29 cellular contexts compared by ENCODE assay signal in the genomic region with DNA sequence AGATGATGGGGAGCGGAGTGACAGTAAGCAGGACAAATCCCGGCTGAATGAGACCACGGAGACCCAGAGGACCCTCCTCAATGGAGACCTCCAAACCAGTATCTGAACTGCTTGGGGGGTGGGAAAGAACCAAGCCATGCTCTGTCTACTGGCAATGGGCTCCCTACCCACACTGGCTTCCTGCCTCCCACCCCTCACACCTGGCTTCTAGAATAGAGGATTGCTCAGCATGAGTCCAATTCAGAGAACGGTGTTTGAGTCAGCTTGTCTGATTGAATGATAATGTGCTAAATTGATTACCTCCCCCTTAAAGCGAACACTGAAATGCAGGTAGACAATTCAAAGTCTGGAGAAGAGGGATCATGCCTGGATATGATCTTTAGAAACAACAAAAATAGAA. TPM values are rescaled to one million over a fixed set of nuclear protein-coding genes. Genes with fewer than 3 reads are reported as not detected.
"Had no signal": no experiment of that assay in that cellular context is flagged by ENCODE, and none has a peak within 500 bp of the region (broad histone marks: within the 10 kb centered on the region; RNA-seq: fewer than 3 reads in every experiment).

No MANE protein-coding gene starts in this region.

- H3K9me3 Mint-ChIP-seq: activated CD8-positive, alpha-beta T cell treated with anti-CD3 and anti-CD28 coated beads for 36 hours; activated naive CD8-positive, alpha-beta T cell treated with anti-CD3 and anti-CD28 coated beads for 36 hours; activated T-helper 17 cell treated with anti-CD3 and anti-CD28 coated beads, Interleukin-2, amount 50 U/mL, for 72 hours; central memory CD8-positive, alpha-beta T cell had no signal

- H3K4me3 ChIP-seq: ascending aorta, cardiac muscle cell, K562, SJCRH30, SK-N-MC had no signal

- H3K27ac Mint-ChIP-seq: activated CD4-positive, alpha-beta T cell treated with anti-CD3 and anti-CD28 coated beads, Interleukin-2, amount 10 ng/mL, durations not matched to agents 24 days and 14 days; activated CD8-positive, alpha-beta T cell treated with anti-CD3 and anti-CD28 coated beads for 36 hours; activated naive CD8-positive, alpha-beta T cell treated with anti-CD3 and anti-CD28 coated beads for 36 hours; activated T-cell treated with anti-CD3 and anti-CD28 coated beads, Interleukin-2, amount 50 U/mL, for 72 hours; activated T-helper 17 cell treated with anti-CD3 and anti-CD28 coated beads, Interleukin-2, amount 50 U/mL, for 72 hours had no signal

- H3K36me3 ChIP-seq: ascending aorta, cardiac muscle cell, SJCRH30 had no signal

- FAIRE-seq: K562 had no signal

- H3K27me3 ChIP-seq: ascending aorta had no signal

- DNase-seq: activated CD4-positive, alpha-beta T cell treated with anti-CD3 and anti-CD28 coated beads, Interleukin-2, amount 10 ng/mL, durations not matched to agents 24 days and 14 days; activated CD4-positive, alpha-beta T cell treated with anti-CD3 and anti-CD28 coated beads, Interleukin-2, amount 50 U/mL, for 4 hours; activated CD8-positive, alpha-beta T cell treated with anti-CD3 and anti-CD28 coated beads for 36 hours; activated effector memory CD4-positive, alpha-beta T cell treated with anti-CD3 and anti-CD28 coated beads, Interleukin-2, amount 50 U/mL, for 16 hours; activated naive CD4-positive, alpha-beta T cell; activated naive CD4-positive, alpha-beta T cell treated with anti-CD3 and anti-CD28 coated beads, Interleukin-2, amount 50 U/mL, for 16 hours; activated naive CD8-positive, alpha-beta T cell treated with anti-CD3 and anti-CD28 coated beads for 36 hours; activated T-cell treated with anti-CD3 and anti-CD28 coated beads, Interleukin-2, amount 50 U/mL, for 1 hour; activated T-cell treated with anti-CD3 and anti-CD28 coated beads, Interleukin-2, amount 50 U/mL, for 72 hours; amniotic stem cell; NCI-H1048; NCI-H1105 treated with DMSO at 0.1 percent for 48 hours; NCI-H1694; NCI-H1930; NCI-H2081 treated with DMSO at 0.1 percent for 48 hours; NCI-H446; NCI-H524; SHP77; SJCRH30; T1000; WERI-Rb-1 had no signal

- H3K4me3 Mint-ChIP-seq: activated CD4-positive, alpha-beta T cell treated with anti-CD3 and anti-CD28 coated beads, Interleukin-2, amount 10 ng/mL, durations not matched to agents 24 days and 14 days; activated CD8-positive, alpha-beta T cell treated with anti-CD3 and anti-CD28 coated beads for 36 hours; activated naive CD8-positive, alpha-beta T cell treated with anti-CD3 and anti-CD28 coated beads for 36 hours; activated T-cell treated with anti-CD3 and anti-CD28 coated beads, Interleukin-2, amount 50 U/mL, for 72 hours; activated T-helper 17 cell treated with anti-CD3 and anti-CD28 coated beads, Interleukin-2, amount 50 U/mL, for 72 hours; central memory CD8-positive, alpha-beta T cell had no signal

- H3K27ac ChIP-seq: ascending aorta, cardiac muscle cell, SJCRH30, SK-N-MC, WERI-Rb-1 had no signal

- ATAC-seq: activated CD8-positive, alpha-beta T cell treated with anti-CD3 and anti-CD28 coated beads for 36 hours; activated T-cell treated with anti-CD3 and anti-CD28 coated beads, Interleukin-2, amount 50 U/mL, for 72 hours; activated T-helper 17 cell treated with anti-CD3 and anti-CD28 coated beads, Interleukin-2, amount 50 U/mL, for 72 hours; K562; Panc1 had no signal

- H3K36me3 Mint-ChIP-seq: activated naive CD8-positive, alpha-beta T cell treated with anti-CD3 and anti-CD28 coated beads for 36 hours had no signal

RNA-seq across cellular contexts. Expression of gene SSTR2, which starts 5.5 kb away (rescaled TPM):
- total RNA-seq: K562, MCF 10A had no signal
